8 cellular contexts compared by ENCODE assay signal in genomic region chrX:149937328-149937727, GRCh38. TPM values are rescaled to one million over a fixed set of nuclear protein-coding genes. Genes with fewer than 3 reads are reported as not detected.
DNase-seq lines count a peak whose midpoint lies in the region; TF ChIP-seq lines count a peak whose summit lies in the region.
"Not testable (repeated sequence)": the region's sequence is repeated elsewhere in the genome, so short reads cannot be mapped to it uniquely, and the experiment has no call there.

No MANE protein-coding gene starts in this region.

- H3K4me1 ChIP-seq in CD8-positive, alpha-beta memory T cell (ENCODE audit: insufficient read depth, low read length); Karpas-422 (ENCODE audit: low read length); esophagus (ENCODE audit: control insufficient read depth in 2 of 2, insufficient read depth in 2 of 2, low read length in 1 of 2); neuronal stem cell (ENCODE audit: control insufficient read depth in 2 of 2, insufficient read depth in 1 of 2, low read depth in 1 of 2, low read length in 2 of 2); testis: not testable (repeated sequence)

- DNase-seq in CD8-positive, alpha-beta memory T cell, result peak in 1 of 5 donors; percentile 46
- DNase-seq in Karpas-422; WERI-Rb-1; astrocyte of the spinal cord (ENCODE audit: low read depth, low spot score); kidney epithelial cell (ENCODE audit: low read depth); neuronal stem cell (ENCODE audit: low spot score); testis: not testable (repeated sequence)

- TF ChIP-seq POLR2A in testis (IDR thresholded peaks at IDR 0.05), result not testable (repeated sequence)

- peaks cover 0 to 17% (median 0%) of the 10 kb centered on the region in 3 donors for H3K36me3 Mint-ChIP-seq in CD8-positive, alpha-beta memory T cell

- not testable (repeated sequence) for H3K9me2 ChIP-seq in Karpas-422 (replicated peaks; ENCODE audit: insufficient read depth, low read length)

- TF ChIP-seq CTCF in WERI-Rb-1 (IDR thresholded peaks at IDR 0.05; ENCODE audit: low read depth, low read length); astrocyte of the spinal cord (IDR thresholded peaks at IDR 0.05; ENCODE audit: low read depth, low read length); kidney epithelial cell (IDR thresholded peaks at IDR 0.05; ENCODE audit: insufficient read depth, low read length, poor library complexity, severe bottlenecking); testis (IDR thresholded peaks at IDR 0.05): not testable (repeated sequence)

- H2AK5ac ChIP-seq in neuronal stem cell (ENCODE audit: low read depth, low read length), result not testable (repeated sequence)

- H3K4me1 Mint-ChIP-seq in CD8-positive, alpha-beta memory T cell, result peaks cover 4 to 11% (median 6%) of the 10 kb centered on the region in 3 donors

- H3K9me3 Mint-ChIP-seq in CD8-positive, alpha-beta memory T cell, result not testable (repeated sequence)

- H3K4me2 ChIP-seq in Karpas-422 (ENCODE audit: low read depth, low read length, poor library complexity, severe bottlenecking) (peak overlapping the region; percentile 61), neuronal stem cell (ENCODE audit: insufficient read depth, low read length, poor library complexity, severe bottlenecking) (peak overlapping the region; percentile 80)

- not testable (repeated sequence) for H3K4ac ChIP-seq in neuronal stem cell (ENCODE audit: low read length)

- intact Hi-C loops in testis (cut with DNase I; ENCODE audit: low total_unique reads), result not testable (repeated sequence)

- H3K14ac ChIP-seq in neuronal stem cell (ENCODE audit: low read length), result not testable (repeated sequence)

- not testable (repeated sequence) for H3K27me3 Mint-ChIP-seq in CD8-positive, alpha-beta memory T cell

- H2BK5ac ChIP-seq in neuronal stem cell (ENCODE audit: low read length), result not testable (repeated sequence)

- peak overlapping the region; percentile 73 for H3K4me3 ChIP-seq in CD8-positive, alpha-beta memory T cell (ENCODE audit: low read length)
- H3K4me3 ChIP-seq in Karpas-422 (ENCODE audit: low read length) (peak overlapping the region; percentile 77), WERI-Rb-1 (ENCODE audit: low read depth, low read length) (peak overlapping the region; percentile 86), astrocyte of the spinal cord (ENCODE audit: low read depth, low read length) (peak overlapping the region; percentile 79), esophagus (ENCODE audit: low read depth in 1 of 2, low read length in 2 of 2) (peak overlapping the region; percentile 55 to 77), kidney epithelial cell (ENCODE audit: low read depth, low read length) (peak overlapping the region; percentile 93), neuronal stem cell (ENCODE audit: low read length in 2 of 2) (peak overlapping the region; percentile 81 to 96), testis (peak overlapping the region; percentile 63 to 71)

- H2AFZ ChIP-seq in Karpas-422 (ENCODE audit: low read length); neuronal stem cell (ENCODE audit: low read length): not testable (repeated sequence)

- H2BK12ac ChIP-seq in neuronal stem cell (ENCODE audit: low read length), result not testable (repeated sequence)

- in situ Hi-C loops in astrocyte of the spinal cord (cut with HindIII; ENCODE audit: low sequenced_read_pairs), result not testable (repeated sequence)

- H3K27me3 ChIP-seq in CD8-positive, alpha-beta memory T cell (ENCODE audit: insufficient read depth, low read length, poor library complexity, severe bottlenecking); Karpas-422 (ENCODE audit: low read length); WERI-Rb-1 (ENCODE audit: insufficient read depth, low read depth, severe bottlenecking); esophagus (ENCODE audit: control insufficient read depth in 1 of 2, insufficient read depth in 2 of 2, low read length in 2 of 2); kidney epithelial cell (ENCODE audit: control insufficient read depth, insufficient read depth, low read length); neuronal stem cell (ENCODE audit: control insufficient read depth in 3 of 3, insufficient read depth in 3 of 3, low read depth in 1 of 3, low read length in 3 of 3); testis: not testable (repeated sequence)

- peaks cover 11% of the 10 kb centered on the region for H3K79me2 ChIP-seq in Karpas-422 (ENCODE audit: low read length)

- not testable (repeated sequence) for H4K91ac ChIP-seq in neuronal stem cell (ENCODE audit: low read depth, low read length, poor library complexity)

- not testable (repeated sequence) for H3K9me3 ChIP-seq in CD8-positive, alpha-beta memory T cell (ENCODE audit: low read length); Karpas-422 (ENCODE audit: low read length); WERI-Rb-1 (ENCODE audit: severe bottlenecking); esophagus (ENCODE audit: control insufficient read depth in 2 of 2, insufficient read depth in 1 of 2, low read depth in 1 of 2, low read length in 1 of 2); neuronal stem cell (replicated peaks in 1 of 2; ENCODE audit: control insufficient read depth in 2 of 2, insufficient read depth in 1 of 2, low read depth in 1 of 2, low read length in 2 of 2); testis

- H3K36me3 ChIP-seq in CD8-positive, alpha-beta memory T cell (ENCODE audit: insufficient read depth, low read length); Karpas-422 (ENCODE audit: insufficient read depth, low read length); WERI-Rb-1; esophagus (ENCODE audit: control insufficient read depth in 2 of 2, insufficient read depth in 2 of 2, low read length in 1 of 2); kidney epithelial cell (ENCODE audit: control insufficient read depth, insufficient read depth, low read length); neuronal stem cell (replicated peaks in 1 of 2; ENCODE audit: control insufficient read depth in 2 of 2, insufficient read depth in 2 of 2, low read length in 2 of 2); testis (ENCODE audit: low read depth, missing control alignments): not testable (repeated sequence)

- H3K27ac ChIP-seq in CD8-positive, alpha-beta memory T cell (ENCODE audit: low read depth, low read length), result peak overlapping the region; percentile 91
- not testable (repeated sequence) for H3K27ac ChIP-seq in Karpas-422 (ENCODE audit: low read length); neuronal stem cell (replicated peaks; ENCODE audit: low read length)
- H3K27ac ChIP-seq in WERI-Rb-1, result peak overlapping the region; percentile 70; the same call in 1 of the 2 replicates
- H3K27ac ChIP-seq in esophagus (ENCODE audit: low read depth in 2 of 2, low read length in 1 of 2), result peak overlapping the region in 1 of 2 donors; percentile 91
- H3K27ac ChIP-seq in testis, result peak overlapping the region; percentile 92 to 94

- WGBS in esophagus, 2 donors, result 44 to 54% methylated on average over 5 of the region's 5 CpGs
- no CpG with 5 or more reads among the region's 5 CpGs for WGBS in neuronal stem cell (ENCODE audit: extremely low coverage in 2 of 2, insufficient read length in 2 of 2, insufficient replicate concordance in 1 of 2), 2 donors
- WGBS in testis, 2 donors, result 31 to 39% methylated on average over 4 to 5 of the region's 5 CpGs

- POLR2A ChIA-PET in CD8-positive, alpha-beta memory T cell (lab: Charles Lee), result interaction anchor here (1.1 kb wide), 1 partner anchor 633 kb away, joined by 4 read pairs; no protein-coding TSS in a partner anchor

- not testable (repeated sequence) for H3K18ac ChIP-seq in neuronal stem cell (ENCODE audit: low read length)

- not testable (repeated sequence) for H4K8ac ChIP-seq in neuronal stem cell (ENCODE audit: low read depth, low read length)

- H4K20me1 ChIP-seq in Karpas-422 (ENCODE audit: insufficient read depth, low read depth, low read length), result not testable (repeated sequence)

- H3K9ac ChIP-seq in Karpas-422 (ENCODE audit: low read length) (peak overlapping the region; percentile 90), neuronal stem cell (ENCODE audit: low read depth, low read length, poor library complexity) (peak overlapping the region; percentile 95)

- H2BK120ac ChIP-seq in neuronal stem cell (ENCODE audit: low read depth, low read length), result not testable (repeated sequence)

- H3K23ac ChIP-seq in neuronal stem cell (ENCODE audit: low read depth, low read length, poor library complexity), result not testable (repeated sequence)

- H3K27ac Mint-ChIP-seq in CD8-positive, alpha-beta memory T cell, result peak overlapping the region in 6 of 8 donors; percentile 83 to 100 (median 96)

- H2BK15ac ChIP-seq in neuronal stem cell (ENCODE audit: low read length), result not testable (repeated sequence)

- H3K4me3 Mint-ChIP-seq in CD8-positive, alpha-beta memory T cell, result peak overlapping the region; percentile 82 to 98 (median 91)

- not testable (repeated sequence) for H3K79me1 ChIP-seq in neuronal stem cell (ENCODE audit: low read depth, low read length)

- CTCF ChIA-PET in CD8-positive, alpha-beta memory T cell (lab: Charles Lee), result not testable (repeated sequence)

RNA-seq across cellular contexts. Expression of gene EOLA2, which starts 1.0 kb away (rescaled TPM):
- 10 to 100 TPM; 64.1 to 66.1 TPM for total RNA-seq in CD8-positive, alpha-beta memory T cell
- polyA plus RNA-seq in CD8-positive, alpha-beta memory T cell, result 46.3 TPM
- 28.2 and 30.3 TPM in 2 replicates for total RNA-seq in Karpas-422 (2014; rRNA removed; shearing (Covaris generic); ENCODE audit: low replicate concordance)
- polyA plus RNA-seq in esophagus, result 10 to 100 TPM; 13.9 to 23.1 TPM
- total RNA-seq in kidney epithelial cell, result 27.2 and 30.0 TPM in 2 replicates
- 22.5 TPM for polyA plus RNA-seq in neuronal stem cell (2013, experiment 1 of 2)
- 22.5 TPM for polyA plus RNA-seq in neuronal stem cell (2013, experiment 2 of 2)
- 10 to 100 TPM; 35.1 to 42.0 TPM for total RNA-seq in testis
- polyA plus RNA-seq in testis (ENCODE audit: insufficient read depth, low read depth, low replicate concordance), result 28.0 TPM

RNA-seq across cellular contexts. Expression of gene HSFX4, which starts 8.0 kb away (rescaled TPM):
- not detected for total RNA-seq in CD8-positive, alpha-beta memory T cell
- polyA plus RNA-seq in CD8-positive, alpha-beta memory T cell, result not detected
- not detected in 2 replicates for total RNA-seq in Karpas-422 (2014; rRNA removed; shearing (Covaris generic); ENCODE audit: low replicate concordance)
- not detected for polyA plus RNA-seq in esophagus
- not detected in 2 replicates for total RNA-seq in kidney epithelial cell
- polyA plus RNA-seq in neuronal stem cell (2013, experiment 1 of 2), result not detected
- polyA plus RNA-seq in neuronal stem cell (2013, experiment 2 of 2), result not detected
- total RNA-seq in testis, result 1 to 10 TPM; 2.4 to 6.0 TPM
- polyA plus RNA-seq in testis (ENCODE audit: insufficient read depth, low read depth, low replicate concordance), result 9.7 TPM

RNA-seq across cellular contexts. Expression of gene MAGEA8, which starts 56.3 kb away (rescaled TPM):
- not detected for total RNA-seq in CD8-positive, alpha-beta memory T cell
- not detected for polyA plus RNA-seq in CD8-positive, alpha-beta memory T cell
- not detected in 2 replicates for total RNA-seq in Karpas-422 (2014; rRNA removed; shearing (Covaris generic); ENCODE audit: low replicate concordance)
- polyA plus RNA-seq in esophagus, result not detected
- total RNA-seq in kidney epithelial cell, result not detected in 2 replicates
- not detected for polyA plus RNA-seq in neuronal stem cell (2013, experiment 1 of 2)
- not detected for polyA plus RNA-seq in neuronal stem cell (2013, experiment 2 of 2)
- 1 to 10 TPM; 1.1 to 2.0 TPM for total RNA-seq in testis
- 2.9 TPM for polyA plus RNA-seq in testis (ENCODE audit: insufficient read depth, low read depth, low replicate concordance)
